ENCODE assay signal across 17 cellular contexts in genomic region chr1:230857077-230857476, GRCh38. TPM values are rescaled to one million over a fixed set of nuclear protein-coding genes. Genes with fewer than 3 reads are reported as not detected.
DNase-seq lines count a peak whose midpoint lies in the region; ATAC-seq and TF ChIP-seq lines count a peak whose summit lies in the region.
"Had no signal": no experiment of that assay in that cellular context is flagged by ENCODE, and none has a peak within 500 bp of the region (broad histone marks: within the 10 kb centered on the region; RNA-seq: fewer than 3 reads in every experiment).

No MANE protein-coding gene starts in this region.

- peaks cover 2% of the 10 kb centered on the region for H3K36me3 Mint-ChIP-seq in activated T-helper 1 cell treated with anti-CD3 and anti-CD28 coated beads, Interleukin-12 subunit alpha, Interleukin-12 subunit beta, Interleukin-2, Interleukin-4 antibody, amounts not matched to agents 30 ng/mL and 10 ng/mL and 1 ng/mL, durations not matched to agents 14 hours and 24 hours and 36 hours (ENCODE audit: low read depth)

- H3K27ac ChIP-seq in left ventricle myocardium inferior (replicated peaks) (peak overlapping the region; percentile 92), heart left ventricle (peak overlapping the region in 3 of 12 donors; percentile 0 to 64 (median 38)), gastroesophageal sphincter (peak overlapping the region; percentile 17 to 68 (median 40)), vagina (peak overlapping the region; percentile 36), prostate gland (no peak overlapping the region)

- H3K27ac Mint-ChIP-seq in activated T-helper 1 cell treated with anti-CD3 and anti-CD28 coated beads, Interleukin-12 subunit alpha, Interleukin-12 subunit beta, Interleukin-2, Interleukin-4 antibody, amounts not matched to agents 30 ng/mL and 10 ng/mL and 1 ng/mL, durations not matched to agents 14 hours and 24 hours and 36 hours, result no peak overlapping the region
- H3K27ac Mint-ChIP-seq: T-helper 2 cell treated with Interferon-gamma antibody and Interleukin-4, amounts not matched to agents 5 μg/mL and 100 μg/mL, for 36 hours had no signal

- TF ChIP-seq EP300 in gastroesophageal sphincter (IDR thresholded peaks at IDR 0.05), result no peak

- 91 to 96% (median 92%) methylated on average over 12 to 13 of the region's 13 CpGs for WGBS in heart left ventricle, 4 donors
- WGBS in gastroesophageal sphincter (ENCODE audit: low coverage in 1 of 2), 2 donors, result 60 to 83% methylated on average over 4 to 8 of the region's 13 CpGs
- WGBS in prostate gland, result 90% methylated on average over 13 of the region's 13 CpGs

- TF ChIP-seq POLR2A in heart left ventricle (IDR thresholded peaks at IDR 0.05) (no peak), gastroesophageal sphincter (IDR thresholded peaks at IDR 0.05) (no peak), vagina (IDR thresholded peaks at IDR 0.05) (no peak), prostate gland (IDR thresholded peaks at IDR 0.05) (no peak)

- H3K27me3 ChIP-seq in left ventricle myocardium inferior (ENCODE audit: low read depth) (no peaks in the 10 kb centered on the region), heart left ventricle (no peaks in the 10 kb centered on the region), gastroesophageal sphincter (no peaks in the 10 kb centered on the region), vagina (no peaks in the 10 kb centered on the region), prostate gland (replicated peaks; ENCODE audit: insufficient read depth) (no peaks in the 10 kb centered on the region)

- no peak for ATAC-seq in heart left ventricle
- peak; percentile 21 for ATAC-seq in gastroesophageal sphincter
- ATAC-seq: GM12878, left colon had no signal

- TF ChIP-seq CTCF in left ventricle myocardium inferior (IDR thresholded peaks at IDR 0.05; ENCODE audit: borderline replicate concordance) (no peak), heart left ventricle (IDR thresholded peaks at IDR 0.05) (no peak), gastroesophageal sphincter (IDR thresholded peaks at IDR 0.05) (no peak), vagina (IDR thresholded peaks at IDR 0.05) (no peak), prostate gland (IDR thresholded peaks at IDR 0.05) (no peak)

- no peak for DNase-seq in left ventricle myocardium inferior
- no peak for DNase-seq in heart left ventricle
- DNase-seq in occipital lobe (lab: John Stamatoyannopoulos, UW), result peak; percentile 64
- DNase-seq in vagina (ENCODE audit: extremely low spot score in 2 of 2), result no peak
- no peak for DNase-seq in prostate gland (ENCODE audit: low spot score)
- DNase-seq in NOMO-1 treated with DMSO at 0.1 percent for 48 hours (lab: John Stamatoyannopoulos, UW; ENCODE audit: unreplicated experiment), result no peak
- no peak for DNase-seq in activated T-helper 1 cell treated with anti-CD3 and anti-CD28 coated beads, Interleukin-12 subunit alpha, Interleukin-12 subunit beta, Interleukin-2, Interleukin-4 antibody, amounts not matched to agents 30 ng/mL and 10 ng/mL and 1 ng/mL, durations not matched to agents 14 hours and 24 hours and 36 hours (ENCODE audit: low spot score)
- DNase-seq: 8988T; activated naive CD4-positive, alpha-beta T cell treated with anti-CD3 and anti-CD28 coated beads, Interleukin-2, amount 50 U/mL, for 16 hours; DMS 273 treated with DMSO at 0.1 percent for 48 hours; H9; left colon; NCI-H1048; NCI-H446 treated with DMSO at 0.1 percent for 48 hours had no signal

- no peaks in the 10 kb centered on the region for H3K9me3 Mint-ChIP-seq in activated T-helper 1 cell treated with anti-CD3 and anti-CD28 coated beads, Interleukin-12 subunit alpha, Interleukin-12 subunit beta, Interleukin-2, Interleukin-4 antibody, amounts not matched to agents 30 ng/mL and 10 ng/mL and 1 ng/mL, durations not matched to agents 14 hours and 24 hours and 36 hours
- H3K9me3 Mint-ChIP-seq: T-helper 2 cell treated with Interferon-gamma antibody and Interleukin-4, amounts not matched to agents 5 μg/mL and 100 μg/mL, for 36 hours had no signal

- H3K4me3 ChIP-seq in left ventricle myocardium inferior, result no peak overlapping the region
- H3K4me3 ChIP-seq in heart left ventricle, result no peak overlapping the region
- H3K4me3 ChIP-seq in gastroesophageal sphincter, result no peak overlapping the region
- no peak overlapping the region for H3K4me3 ChIP-seq in vagina
- no peak overlapping the region for H3K4me3 ChIP-seq in prostate gland
- H3K4me3 ChIP-seq: GM12878 had no signal

- H3K4me3 Mint-ChIP-seq in activated T-helper 1 cell treated with anti-CD3 and anti-CD28 coated beads, Interleukin-12 subunit alpha, Interleukin-12 subunit beta, Interleukin-2, Interleukin-4 antibody, amounts not matched to agents 30 ng/mL and 10 ng/mL and 1 ng/mL, durations not matched to agents 14 hours and 24 hours and 36 hours, result no peak overlapping the region
- H3K4me3 Mint-ChIP-seq: H9; T-helper 2 cell treated with Interferon-gamma antibody and Interleukin-4, amounts not matched to agents 5 μg/mL and 100 μg/mL, for 36 hours had no signal

- no peaks in the 10 kb centered on the region for H3K27me3 Mint-ChIP-seq in activated T-helper 1 cell treated with anti-CD3 and anti-CD28 coated beads, Interleukin-12 subunit alpha, Interleukin-12 subunit beta, Interleukin-2, Interleukin-4 antibody, amounts not matched to agents 30 ng/mL and 10 ng/mL and 1 ng/mL, durations not matched to agents 14 hours and 24 hours and 36 hours (ENCODE audit: insufficient read depth)

- peaks cover 7% of the 10 kb centered on the region for H3K4me1 Mint-ChIP-seq in activated T-helper 1 cell treated with anti-CD3 and anti-CD28 coated beads, Interleukin-12 subunit alpha, Interleukin-12 subunit beta, Interleukin-2, Interleukin-4 antibody, amounts not matched to agents 30 ng/mL and 10 ng/mL and 1 ng/mL, durations not matched to agents 14 hours and 24 hours and 36 hours (ENCODE audit: low read depth)

- H3K4me1 ChIP-seq in left ventricle myocardium inferior (peaks cover 90% of the 10 kb centered on the region), heart left ventricle (peaks cover 0 to 80% (median 41%) of the 10 kb centered on the region in 12 donors), gastroesophageal sphincter (peaks cover 0 to 89% (median 9%) of the 10 kb centered on the region in 3 donors), vagina (peaks cover 50% of the 10 kb centered on the region), prostate gland (replicated peaks) (no peaks in the 10 kb centered on the region)

- intact Hi-C loops in left ventricle myocardium inferior (cut with micrococcal nuclease) (no loop called here), heart left ventricle (cut with DNase I) (no loop called here), vagina (cut with DNase I) (no loop called here), prostate gland (cut with DNase I) (no loop called here)
- intact Hi-C loops in activated T-helper 1 cell treated with anti-CD3 and anti-CD28 coated beads, Interleukin-12 subunit alpha, Interleukin-12 subunit beta, Interleukin-2, Interleukin-4 antibody, amounts not matched to agents 30 ng/mL and 10 ng/mL and 1 ng/mL, durations not matched to agents 14 hours and 24 hours and 36 hours (cut with micrococcal nuclease), result no loop called here

- H3K9me3 ChIP-seq in left ventricle myocardium inferior (replicated peaks) (peaks cover 8% of the 10 kb centered on the region), heart left ventricle (peaks cover 0 to 13% (median 0%) of the 10 kb centered on the region in 12 donors), gastroesophageal sphincter (no peaks in the 10 kb centered on the region), vagina (no peaks in the 10 kb centered on the region), prostate gland (no peaks in the 10 kb centered on the region)

- H3K36me3 ChIP-seq in left ventricle myocardium inferior (peaks cover 32% of the 10 kb centered on the region), heart left ventricle (peaks cover 0 to 38% (median 16%) of the 10 kb centered on the region in 9 donors), gastroesophageal sphincter (peaks cover 0 to 36% of the 10 kb centered on the region in 2 donors), vagina (peaks cover 0 to 17% of the 10 kb centered on the region in 2 donors), prostate gland (no peaks in the 10 kb centered on the region)

RNA-seq across cellular contexts. Expression of gene C1orf198, which starts 11.2 kb away (rescaled TPM):
- total RNA-seq in left ventricle myocardium inferior (32.7 TPM), heart left ventricle (100 to 1,000 TPM in 1 of 9 donors, 10 to 100 TPM in 8; 29.7 to 145 (median 63.8) TPM), gastroesophageal sphincter (100 to 1,000 TPM; 115 to 219 (median 172) TPM), occipital lobe (14.5 TPM), vagina (38.8 TPM), prostate gland (10 to 100 TPM; 41.9 to 44.8 TPM)
- 10 to 100 TPM; 23.1 to 72.8 TPM for polyA plus RNA-seq in heart left ventricle
- 14.1 and 14.6 TPM in 2 replicates for total RNA-seq in activated T-helper 1 cell treated with anti-CD3 and anti-CD28 coated beads, Interleukin-12 subunit alpha, Interleukin-12 subunit beta, Interleukin-2, Interleukin-4 antibody, amounts not matched to agents 30 ng/mL and 10 ng/mL and 1 ng/mL, durations not matched to agents 14 hours and 24 hours and 36 hours

Comparison
In these comparisons a context has a peak if more than half of its experiments do, and no peak if none do; other contexts are left out.
1. H3K27ac ChIP-seq: peak in left ventricle myocardium inferior (single experiment), gastroesophageal sphincter (4 of 4) and vagina (single experiment); none in prostate gland (0 of 2).